ENCODE assay signal across 17 cellular contexts in genomic region chr3:24058940-24059705, GRCh38.
"Had no signal": no experiment of that assay in that cellular context is flagged by ENCODE, and none has a peak within 500 bp of the region (broad histone marks: within the 10 kb centered on the region; RNA-seq: fewer than 3 reads in every experiment).

No MANE protein-coding gene starts in this region.

- DNase-seq: activated B cell treated with CpG ODN at 0.5 μM for 24 hours; activated CD4-positive, alpha-beta T cell treated with anti-CD3 and anti-CD28 coated beads, Interleukin-2, amount 10 ng/mL, durations not matched to agents 7 days and 5 days; activated CD8-positive, alpha-beta T cell treated with anti-CD3 and anti-CD28 coated beads, Interleukin-2, amount 10 ng/mL, durations not matched to agents 7 days and 5 days; activated naive CD4-positive, alpha-beta T cell treated with anti-CD3 and anti-CD28 coated beads for 36 hours; activated T-cell treated with anti-CD3 and anti-CD28 coated beads, Interleukin-2, amount 50 U/mL, for 24 hours; cortex of kidney; effector CD8-positive, alpha-beta T cell; kidney glomerular epithelial cell; nephron progenitor cell; occipital lobe; retina; stimulated activated CD4-positive, alpha-beta T cell treated with anti-CD3 and anti-CD28 coated beads, Interleukin-2, amount 100 ng/mL, for 24 hours; stimulated activated naive CD8-positive, alpha-beta T cell treated with anti-CD3 and anti-CD28 coated beads, Interleukin-15, Interleukin-2, amounts not matched to agents 100 U/mL and 50 U/mL, for 24 hours; T-helper 1 cell; T-helper 9 cell had no signal

- H3K9me3 ChIP-seq: esophagus muscularis mucosa had no signal

- ATAC-seq: activated CD8-positive, alpha-beta T cell treated with anti-CD3 and anti-CD28 coated beads, Interleukin-2, amount 10 ng/mL, durations not matched to agents 7 days and 5 days; stimulated activated naive CD8-positive, alpha-beta T cell treated with anti-CD3 and anti-CD28 coated beads, Interleukin-15, Interleukin-2, amounts not matched to agents 100 U/mL and 50 U/mL, for 24 hours had no signal

- H3K4me3 ChIP-seq: esophagus muscularis mucosa, heart right ventricle had no signal

- H3K27me3 ChIP-seq: esophagus muscularis mucosa, heart right ventricle had no signal

- H3K36me3 ChIP-seq: esophagus muscularis mucosa, heart right ventricle had no signal
